ENCODE assay signal across 9 cellular contexts in genomic region chr17:43212641-43213490, GRCh38. TPM values are rescaled to one million over a fixed set of nuclear protein-coding genes. Genes with fewer than 3 reads are reported as not detected.
DNase-seq lines count a peak whose midpoint lies in the region; ATAC-seq and TF ChIP-seq lines count a peak whose summit lies in the region.
"Had no signal": no experiment of that assay in that cellular context is flagged by ENCODE, and none has a peak within 500 bp of the region (broad histone marks: within the 10 kb centered on the region; RNA-seq: fewer than 3 reads in every experiment).

No MANE protein-coding gene starts in this region.

- H3K4me3 ChIP-seq in AG10803 (ENCODE audit: low read length) (peak overlapping the region; percentile 71), mononuclear cell (ENCODE audit: low read length) (peak overlapping the region; percentile 66)
- peak overlapping the region; percentile 75 for H3K4me3 ChIP-seq in Jurkat, Clone E6-1 (ENCODE audit: low read length)

- peak overlapping the region in 2 of 5 experiments; percentile 46 to 77 for H3K27ac Mint-ChIP-seq in brain

- peaks cover 33% of the 10 kb centered on the region for H3K4me1 ChIP-seq in mononuclear cell (ENCODE audit: insufficient read depth, low read length)

- H3K27me3 Mint-ChIP-seq in brain: peaks cover 5% of the 10 kb centered on the region

- H3K4me1 Mint-ChIP-seq in brain: peaks cover 12% of the 10 kb centered on the region

- peaks cover 0 to 3% (median 0%) of the 10 kb centered on the region in 5 experiments for H3K9me3 Mint-ChIP-seq in brain

- ATAC-seq in HG03378 (IDR thresholded peaks at IDR 0.05; ENCODE audit: unreplicated experiment): no peak

- peak overlapping the region; percentile 14 to 90 (median 83) for H3K4me3 Mint-ChIP-seq in brain

- H3K36me3 Mint-ChIP-seq in brain: peaks cover 48% of the 10 kb centered on the region

- DNase-seq in AG10803 (ENCODE audit: low read depth) (peak; percentile 22), DMS79 treated with DMSO at 0.1 percent for 48 hours (lab: John Stamatoyannopoulos, UW) (no peak), NCI-H1048 (lab: John Stamatoyannopoulos, UW) (no peak), NCI-H146 (lab: John Stamatoyannopoulos, UW) (no peak)
- DNase-seq in Jurkat, Clone E6-1 (ENCODE audit: low read depth, low spot score): peak; percentile 64

- H3K27me3 ChIP-seq in mononuclear cell (ENCODE audit: insufficient read depth, low read length): no peaks in the 10 kb centered on the region

- TF ChIP-seq CTCF in AG10803 (conservative IDR thresholded peaks at IDR 0.05; ENCODE audit: low read length) (no peak), brain (conservative IDR thresholded peaks at IDR 0.05) (no peak)

- H3K9me3 ChIP-seq in mononuclear cell (ENCODE audit: low read depth, low read length): no peaks in the 10 kb centered on the region

RNA-seq across cellular contexts. Expression of gene TMEM106A, which starts 1.2 kb away (rescaled TPM):
- 5.7 TPM for polyA plus RNA-seq in Jurkat, Clone E6-1 (2012; ENCODE audit: insufficient read depth, insufficient read length)
- 2.0 TPM for polyA plus RNA-seq in brain (ENCODE audit: insufficient read depth, low read depth, low replicate concordance)
- 3.9 TPM for total RNA-seq in mononuclear cell

RNA-seq across cellular contexts. Expression of gene CCDC200, which starts 15.6 kb away (rescaled TPM):
- not detected for polyA plus RNA-seq in Jurkat, Clone E6-1 (2012; ENCODE audit: insufficient read depth, insufficient read length)
- polyA plus RNA-seq in brain (ENCODE audit: insufficient read depth, low read depth, low replicate concordance): not detected
- total RNA-seq in mononuclear cell: 0.31 TPM

RNA-seq across cellular contexts. Expression of gene RNU2-1, which starts 20.9 kb away (rescaled TPM):
- not detected for polyA plus RNA-seq in Jurkat, Clone E6-1 (2012; ENCODE audit: insufficient read depth, insufficient read length)
- polyA plus RNA-seq in brain (ENCODE audit: insufficient read depth, low read depth, low replicate concordance): not detected
- total RNA-seq in mononuclear cell: not detected
- total RNA-seq: glomerular endothelial cell had no signal

RNA-seq across cellular contexts. Expression of gene NBR1, which starts 41.9 kb away (rescaled TPM):
- polyA plus RNA-seq in Jurkat, Clone E6-1 (2012; ENCODE audit: insufficient read depth, insufficient read length): 32.6 TPM
- 94.1 TPM for polyA plus RNA-seq in brain (ENCODE audit: insufficient read depth, low read depth, low replicate concordance)
- total RNA-seq in mononuclear cell: 34.3 TPM

Comparison
In these comparisons a context has a peak if more than half of its experiments do, and no peak if none do; other contexts are left out.
1. DNase-seq: peak in AG10803 (single experiment) and Jurkat, Clone E6-1 (single experiment); none in DMS79 treated with DMSO at 0.1 percent for 48 hours (single experiment), NCI-H1048 (single experiment) and NCI-H146 (single experiment).
2. Peak in every context shown above with its lines, with median percentiles within 50 percentile points of each other: H3K4me3 ChIP-seq.